8 cellular contexts compared by ENCODE assay signal in the genomic region with DNA sequence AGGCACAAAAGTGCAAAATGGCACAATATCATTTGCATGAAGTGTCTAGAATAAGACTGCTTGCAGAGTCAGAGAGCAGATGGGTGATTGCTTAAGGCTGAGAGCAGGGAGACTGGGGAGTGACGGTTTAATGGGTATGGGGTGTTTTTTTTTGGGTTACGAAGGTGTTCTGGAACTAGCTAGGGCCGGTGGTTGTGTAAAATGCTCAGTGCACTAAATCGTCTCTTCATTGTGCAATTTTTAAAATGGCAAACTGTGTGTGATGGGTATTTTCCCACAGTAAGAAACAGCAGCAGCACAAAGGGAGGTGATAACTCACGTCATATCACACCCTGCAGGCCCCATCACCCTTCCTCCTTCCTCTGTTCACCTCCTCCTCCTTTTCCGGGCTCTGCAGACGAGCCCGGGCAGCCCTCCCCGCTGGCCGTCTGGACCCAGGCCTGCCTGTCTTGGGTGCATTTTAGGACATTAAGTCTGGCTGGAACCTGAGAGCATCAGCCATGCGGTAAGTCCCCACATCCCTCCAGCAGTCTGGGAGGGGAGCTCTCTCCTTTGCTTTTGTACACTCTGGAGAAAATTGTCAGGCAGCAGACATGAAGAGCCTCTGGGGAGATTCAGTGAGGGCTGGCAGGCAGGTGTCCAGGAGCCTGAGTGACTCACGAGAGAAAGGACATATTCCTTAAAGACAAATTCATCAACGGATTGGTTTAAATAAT. TPM values are rescaled to one million over a fixed set of nuclear protein-coding genes. Genes with fewer than 3 reads are reported as not detected.
DNase-seq lines count a peak whose midpoint lies in the region; ATAC-seq and TF ChIP-seq lines count a peak whose summit lies in the region.

No MANE protein-coding gene starts in this region.

- no peaks in the 10 kb centered on the region for H3K9me2 ChIP-seq in PC-9 (ENCODE audit: insufficient read depth)

- intact Hi-C loops in PC-9 (cut with micrococcal nuclease; ENCODE audit: unreplicated experiment), result loop anchor here (10.0 kb wide), 1 partner anchor 1157 kb away; no protein-coding TSS in a partner anchor

- ATAC-seq in HG02852 (IDR thresholded peaks at IDR 0.05; ENCODE audit: unreplicated experiment) (peak; percentile 40), foreskin keratinocyte (peak; percentile 83)

- no peaks in the 10 kb centered on the region for H3K9me3 ChIP-seq in PC-9 (ENCODE audit: insufficient read depth, low read depth)

- no peaks in the 10 kb centered on the region for H3F3A ChIP-seq in PC-9 (ENCODE audit: insufficient read depth, low read depth)

- H3K27ac ChIP-seq in foreskin keratinocyte (peak overlapping the region; percentile 30), PC-9 (no peak overlapping the region)

- no peaks in the 10 kb centered on the region for H3K79me2 ChIP-seq in PC-9 (ENCODE audit: low read depth)

- POLR2A ChIA-PET in PC-9 (lab: Charles Lee; ENCODE audit: unreplicated experiment), result no interaction called here

- TF ChIP-seq CTCF in foreskin keratinocyte (conservative IDR thresholded peaks at IDR 0.05) (peak; percentile 48), PC-9 (conservative IDR thresholded peaks at IDR 0.05) (no peak)

- H3K4me2 ChIP-seq in PC-9, result no peak overlapping the region

- no peaks in the 10 kb centered on the region for H3K27me3 ChIP-seq in foreskin keratinocyte
- peaks cover 28% of the 10 kb centered on the region for H3K27me3 ChIP-seq in PC-9 (ENCODE audit: insufficient read depth, low read depth)

- CTCF ChIA-PET in PC-9 (lab: Charles Lee), result no interaction called here

- H2AFZ ChIP-seq in PC-9, result no peak overlapping the region

- H4K20me1 ChIP-seq in PC-9 (ENCODE audit: insufficient read depth), result no peaks in the 10 kb centered on the region

- no peaks in the 10 kb centered on the region for H3K36me3 ChIP-seq in PC-9 (ENCODE audit: low read depth)

- no TSS peak for BruUV-seq in PC-9 (replicated peaks; lab: Mats Ljungman, UMichigan)

- H3K4me1 ChIP-seq in foreskin keratinocyte (peaks cover 9% of the 10 kb centered on the region), PC-9 (replicated peaks; ENCODE audit: insufficient read depth) (no peaks in the 10 kb centered on the region)

- H3K4me3 ChIP-seq in PC-9, result no peak overlapping the region

- DNase-seq in NCI-H82 (lab: John Stamatoyannopoulos, UW) (peak; percentile 81), NCI-H82 treated with DMSO at 0.1 percent for 48 hours (lab: John Stamatoyannopoulos, UW; ENCODE audit: unreplicated experiment) (no peak), NCI-H345 treated with DMSO at 0.1 percent for 48 hours (lab: John Stamatoyannopoulos, UW; ENCODE audit: unreplicated experiment) (peak; percentile 62), foreskin keratinocyte (peak; percentile 70 to 83), PC-9 (no peak)
- peak; percentile 28 for DNase-seq in activated CD8-positive, alpha-beta memory T cell treated with anti-CD3 and anti-CD28 coated beads, Interleukin-2, amount 50 U/mL, for 4 hours
- peak; percentile 72 for DNase-seq in stimulated activated CD4-positive, alpha-beta T cell treated with anti-CD3 and anti-CD28 coated beads, Interleukin-15, amount 100 ng/mL, for 24 hours

RNA-seq across cellular contexts. Expression of a gene that starts 42.7 kb away (rescaled TPM):
- total RNA-seq in foreskin keratinocyte (not detected in 2 replicates), PC-9 (2021) (not detected in 2 replicates)
- not detected in 2 replicates for polyA plus RNA-seq in foreskin keratinocyte

Comparison
In these comparisons a context has a peak if more than half of its experiments do, and no peak if none do; other contexts are left out.
1. DNase-seq: peak in NCI-H82 (single experiment), NCI-H345 treated with DMSO at 0.1 percent for 48 hours (single experiment), activated CD8-positive, alpha-beta memory T cell treated with anti-CD3 and anti-CD28 coated beads, Interleukin-2, amount 50 U/mL, for 4 hours (single experiment), foreskin keratinocyte (2 of 2) and stimulated activated CD4-positive, alpha-beta T cell treated with anti-CD3 and anti-CD28 coated beads, Interleukin-15, amount 100 ng/mL, for 24 hours (single experiment); none in NCI-H82 treated with DMSO at 0.1 percent for 48 hours (single experiment) and PC-9 (0 of 2).